Comparison of ENCODE assay signal across 1 cellular context in the genomic region with DNA sequence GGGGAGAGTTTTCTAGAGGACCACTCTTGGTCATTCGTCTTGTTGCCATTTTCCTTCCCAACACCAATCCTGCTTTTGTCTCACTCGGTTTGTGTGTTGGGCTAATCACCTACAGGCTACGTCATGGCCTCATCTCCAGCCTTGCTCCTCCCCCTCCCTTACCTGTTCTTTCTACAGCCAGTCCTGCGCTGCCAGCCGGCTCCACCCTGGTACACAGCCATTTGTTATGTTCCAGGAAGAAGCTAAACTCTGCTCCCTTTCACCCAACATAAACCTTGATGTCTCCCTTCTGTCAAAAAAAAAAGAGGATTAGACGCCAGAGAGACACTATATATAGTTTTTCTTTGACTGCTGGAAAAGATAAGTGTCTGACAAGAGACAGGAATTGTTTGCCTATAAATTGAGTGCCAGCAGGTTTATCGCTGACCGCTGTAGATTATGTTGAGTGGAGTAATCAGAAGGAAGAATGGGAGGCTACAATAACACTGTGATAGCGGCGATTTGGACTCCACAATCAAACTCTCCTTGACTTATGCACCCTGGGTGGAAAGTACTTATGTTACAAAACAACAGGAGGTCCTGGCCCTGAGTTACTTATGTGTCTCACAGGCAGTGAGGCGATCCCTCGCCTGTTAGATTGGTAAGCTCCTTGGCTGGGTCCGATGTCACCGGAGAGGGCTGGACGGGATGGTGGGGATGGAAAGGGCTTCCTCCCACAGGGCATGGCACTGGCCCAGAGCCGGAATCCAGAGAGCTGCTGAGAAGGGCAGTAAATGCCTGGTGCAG.
TF ChIP-seq lines count a peak whose summit lies in the region.

No MANE protein-coding gene starts in this region.

TF ChIP-seq in SK-N-SH treated with all-trans-retinoic acid at 6 μM for 48 hours, 23 proteins besides CTCF, POLR2A, EP300 and RAD21 (continued from another document):
- TF ChIP-seq, protein P1, sequence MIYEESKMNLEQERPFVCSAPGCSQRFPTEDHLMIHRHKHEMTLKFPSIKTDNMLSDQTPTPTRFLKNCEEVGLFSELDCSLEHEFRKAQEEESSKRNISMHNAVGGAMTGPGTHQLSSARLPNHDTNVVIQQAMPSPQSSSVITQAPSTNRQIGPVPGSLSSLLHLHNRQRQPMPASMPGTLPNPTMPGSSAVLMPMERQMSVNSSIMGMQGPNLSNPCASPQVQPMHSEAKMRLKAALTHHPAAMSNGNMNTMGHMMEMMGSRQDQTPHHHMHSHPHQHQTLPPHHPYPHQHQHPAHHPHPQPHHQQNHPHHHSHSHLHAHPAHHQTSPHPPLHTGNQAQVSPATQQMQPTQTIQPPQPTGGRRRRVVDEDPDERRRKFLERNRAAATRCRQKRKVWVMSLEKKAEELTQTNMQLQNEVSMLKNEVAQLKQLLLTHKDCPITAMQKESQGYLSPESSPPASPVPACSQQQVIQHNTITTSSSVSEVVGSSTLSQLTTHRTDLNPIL (CRISPR knock-in tag; IDR thresholded peaks at IDR 0.05; ENCODE audit: low read depth): no peak
- TF ChIP-seq GLIS3 (CRISPR knock-in tag; IDR thresholded peaks at IDR 0.05) (no peak), ZFP30 (CRISPR knock-in tag; IDR thresholded peaks at IDR 0.05) (no peak)
TF ChIP-seq in SK-N-SH treated with all-trans-retinoic acid at 6 μM for 48 hours: peak in this region for 0.
